In the genomic region with DNA sequence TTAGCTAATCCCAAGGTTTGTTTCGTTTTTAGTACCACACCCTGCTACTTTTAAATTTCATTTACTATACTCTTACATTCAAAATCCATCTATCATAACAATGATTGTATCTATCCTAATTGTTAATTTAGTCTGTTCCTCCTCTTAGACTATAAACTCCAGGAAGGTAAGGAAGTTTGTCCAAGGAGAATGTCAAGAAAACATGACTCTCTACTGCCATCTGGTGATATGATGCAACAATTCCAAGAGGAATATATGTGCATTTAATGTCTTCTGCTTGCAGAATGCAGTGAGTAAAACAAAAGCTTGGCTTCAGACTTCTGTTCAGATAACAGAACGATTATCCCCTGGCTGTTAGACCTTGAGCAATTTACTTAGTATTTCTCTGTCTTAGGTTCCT, we compare ENCODE assay signal across 8 cellular contexts.
DNase-seq lines count a peak whose midpoint lies in the region; ATAC-seq and TF ChIP-seq lines count a peak whose summit lies in the region.

No MANE protein-coding gene starts in this region.

- DNase-seq in DMS114 treated with DMSO at 0.1 percent for 48 hours (lab: John Stamatoyannopoulos, UW; ENCODE audit: unreplicated experiment) (peak; percentile 9), GM23338 (ENCODE audit: low spot score) (peak; percentile 76), NCI-H146 (lab: John Stamatoyannopoulos, UW) (peak; percentile 2), iris pigment epithelial cell (ENCODE audit: low read depth) (peak; percentile 72), ecto neural progenitor cell (ENCODE audit: low spot score) (no peak)
- no peak for DNase-seq in activated CD8-positive, alpha-beta memory T cell treated with anti-CD3 and anti-CD28 coated beads, Interleukin-2, amount 50 U/mL, for 4 hours

- no peak overlapping the region for H3K4me3 Mint-ChIP-seq in GM23338

- H3F3A ChIP-seq in GM23338 (replicated peaks; ENCODE audit: low read depth), result no peaks in the 10 kb centered on the region

- H3K27ac ChIP-seq in GM23338 (ENCODE audit: low read depth) (no peak overlapping the region), VCaP (no peak overlapping the region)

- H3K4me3 ChIP-seq in GM23338, result no peak overlapping the region

- no peaks in the 10 kb centered on the region for H3K27me3 Mint-ChIP-seq in GM23338 (ENCODE audit: insufficient read depth, low read depth, poor library complexity)

- H3K36me3 ChIP-seq in GM23338 (ENCODE audit: insufficient read depth), result no peaks in the 10 kb centered on the region; the same call in 1 of the 2 replicates

- ATAC-seq in GM23338 (peak; percentile 50; the same call in 2 of the 3 replicates), HG02840 (IDR thresholded peaks at IDR 0.05; ENCODE audit: low FRiP score, unreplicated experiment) (no peak)

- H3K4me1 Mint-ChIP-seq in GM23338, result peaks cover 7% of the 10 kb centered on the region; the same call in 2 of the 3 replicates

- TF ChIP-seq CTCF in GM23338 (conservative IDR thresholded peaks at IDR 0.05; ENCODE audit: low read depth in 2 of 2), result peak; percentile 68 to 72
- peak; percentile 67 for TF ChIP-seq CTCF in VCaP (conservative IDR thresholded peaks at IDR 0.05)

- H3K79me2 ChIP-seq in GM23338 (replicated peaks; ENCODE audit: insufficient read depth), result no peaks in the 10 kb centered on the region

- no peaks in the 10 kb centered on the region for H3K27me3 ChIP-seq in GM23338 (ENCODE audit: insufficient read depth)

- H3K9me2 ChIP-seq in GM23338 (ENCODE audit: insufficient read depth), result no peaks in the 10 kb centered on the region

- no peaks in the 10 kb centered on the region for H4K20me1 ChIP-seq in GM23338 (replicated peaks; ENCODE audit: insufficient read depth)

- H3K9me3 Mint-ChIP-seq in GM23338, result peaks cover 18% of the 10 kb centered on the region

- H3K36me3 Mint-ChIP-seq in GM23338 (ENCODE audit: low read depth), result peaks cover 13% of the 10 kb centered on the region

- 0 out of 2 replicates have a peak, but pooled peaks cover 3% of the 10 kb centered on the region for H3K4me1 ChIP-seq in GM23338 (ENCODE audit: insufficient read depth)

- no peak overlapping the region for H3K27ac Mint-ChIP-seq in GM23338

- no peak overlapping the region for H2AFZ ChIP-seq in GM23338

- H3K4me2 ChIP-seq in GM23338, result no peak overlapping the region

TF ChIP-seq in GM23338, 12 proteins besides CTCF, POLR2A, EP300 and RAD21:
- TF ChIP-seq CREB1 (CRISPR knock-in tag; IDR thresholded peaks at IDR 0.05; ENCODE audit: low read depth), result no peak
- no peak for TF ChIP-seq ZNF331 (CRISPR knock-in tag; IDR thresholded peaks at IDR 0.05; ENCODE audit: low read depth)
- TF ChIP-seq STAT1 (IDR thresholded peaks at IDR 0.05; ENCODE audit: unreplicated experiment), result no peak
TF ChIP-seq in GM23338: peak in this region for 0.

Comparison
In these comparisons a context has a peak if more than half of its experiments do, and no peak if none do; other contexts are left out.
1. DNase-seq: peak in DMS114 treated with DMSO at 0.1 percent for 48 hours (single experiment), GM23338 (single experiment), NCI-H146 (single experiment) and iris pigment epithelial cell (single experiment); none in ecto neural progenitor cell (single experiment) and activated CD8-positive, alpha-beta memory T cell treated with anti-CD3 and anti-CD28 coated beads, Interleukin-2, amount 50 U/mL, for 4 hours (single experiment).